In genomic region chr5:117131876-117132275, GRCh38 we compare ENCODE assay signal across 31 cellular contexts.
DNase-seq lines count a peak whose midpoint lies in the region; ATAC-seq and TF ChIP-seq lines count a peak whose summit lies in the region.
"Had no signal": no experiment of that assay in that cellular context is flagged by ENCODE, and none has a peak within 500 bp of the region (broad histone marks: within the 10 kb centered on the region; RNA-seq: fewer than 3 reads in every experiment).

No MANE protein-coding gene starts in this region.

- no peak overlapping the region for H3K4me3 Mint-ChIP-seq in GM23338
- H3K4me3 Mint-ChIP-seq: activated naive CD8-positive, alpha-beta T cell treated with anti-CD3 and anti-CD28 coated beads, Interleukin-2, amount 10 ng/mL, durations not matched to agents 7 days and 5 days; naive thymus-derived CD8-positive, alpha-beta T cell; stimulated activated naive CD8-positive, alpha-beta T cell treated with anti-CD3 and anti-CD28 coated beads, Interleukin-15, Interleukin-2, amounts not matched to agents 100 ng/mL and 50 ng/mL, for 24 hours; T-helper 17 cell had no signal

- no peak overlapping the region for H2BK5ac ChIP-seq in neuronal stem cell (ENCODE audit: low read length)

- H2AFZ ChIP-seq in GM23338 (peak overlapping the region; percentile 89), neuronal stem cell (ENCODE audit: low read length) (peak overlapping the region; percentile 71)
- H2AFZ ChIP-seq: PC-9 had no signal

- H3K4me1 Mint-ChIP-seq in GM23338, result 0 out of 3 replicates have a peak, but pooled peaks cover 3% of the 10 kb centered on the region
- H3K4me1 Mint-ChIP-seq: activated naive CD8-positive, alpha-beta T cell treated with anti-CD3 and anti-CD28 coated beads, Interleukin-2, amount 10 ng/mL, durations not matched to agents 7 days and 5 days; naive thymus-derived CD8-positive, alpha-beta T cell; T-helper 17 cell had no signal

- no peak overlapping the region for H3K18ac ChIP-seq in neuronal stem cell (ENCODE audit: low read length)

- no peak overlapping the region for H3K9ac ChIP-seq in neuronal stem cell (ENCODE audit: low read depth, low read length, poor library complexity)

- no peak overlapping the region for H3K4me3 ChIP-seq in GM23338
- no peak overlapping the region for H3K4me3 ChIP-seq in SJCRH30
- no peak overlapping the region for H3K4me3 ChIP-seq in neuronal stem cell (ENCODE audit: low read length in 2 of 2)
- H3K4me3 ChIP-seq: colonic mucosa, ovary, PC-9, right atrium auricular region, spleen, thoracic aorta had no signal

- no peaks in the 10 kb centered on the region for H3K79me1 ChIP-seq in neuronal stem cell (ENCODE audit: low read depth, low read length)

- DNase-seq in GM23338 (ENCODE audit: low spot score) (no peak), SJCRH30 (peak; percentile 84 to 96), foreskin melanocyte (peak; percentile 88), neuronal stem cell (ENCODE audit: low spot score) (no peak), DMS79 (lab: John Stamatoyannopoulos, UW) (no peak), NCI-H1105 (lab: John Stamatoyannopoulos, UW) (no peak)
- DNase-seq in stimulated activated CD4-positive, alpha-beta T cell treated with anti-CD3 and anti-CD28 coated beads, Interleukin-15, amount 100 ng/mL, for 24 hours, result no peak
- DNase-seq: activated CD4-positive, alpha-beta T cell treated with anti-CD3 and anti-CD28 coated beads, Interleukin-2, amount 50 U/mL, for 48 hours; activated gamma-delta T cell treated with Interleukin-2 at 50 U/mL for 16 hours; activated naive CD8-positive, alpha-beta T cell treated with anti-CD3 and anti-CD28 coated beads, Interleukin-2, amount 10 ng/mL, durations not matched to agents 7 days and 5 days; activated T-cell treated with anti-CD3 and anti-CD28 coated beads, Interleukin-2, amount 50 U/mL, for 48 hours; aorta; Caco-2; colonic mucosa; effector CD4-positive, alpha-beta T cell; HCEC 1CT; KG1; naive thymus-derived CD8-positive, alpha-beta T cell; NCI-H146; ovary; PC-9; spleen; stimulated activated CD8-positive, alpha-beta memory T cell treated with anti-CD3 and anti-CD28 coated beads, Interleukin-4, amount 100 ng/mL, for 48 hours; T-helper 17 cell had no signal

- H3K36me3 ChIP-seq in GM23338 (ENCODE audit: insufficient read depth) (no peaks in the 10 kb centered on the region), SJCRH30 (no peaks in the 10 kb centered on the region), neuronal stem cell (replicated peaks in 1 of 2; ENCODE audit: control insufficient read depth in 2 of 2, insufficient read depth in 2 of 2, low read length in 2 of 2) (no peaks in the 10 kb centered on the region)
- H3K36me3 ChIP-seq: colonic mucosa, ovary, right atrium auricular region, spleen, thoracic aorta had no signal

- H2BK120ac ChIP-seq in neuronal stem cell (ENCODE audit: low read depth, low read length), result no peak overlapping the region

- H3K27me3 Mint-ChIP-seq in GM23338 (ENCODE audit: insufficient read depth, low read depth, poor library complexity), result peaks cover 2% of the 10 kb centered on the region
- H3K27me3 Mint-ChIP-seq: activated naive CD8-positive, alpha-beta T cell treated with anti-CD3 and anti-CD28 coated beads, Interleukin-2, amount 10 ng/mL, durations not matched to agents 7 days and 5 days; naive thymus-derived CD8-positive, alpha-beta T cell; stimulated activated naive CD8-positive, alpha-beta T cell treated with anti-CD3 and anti-CD28 coated beads, Interleukin-15, Interleukin-2, amounts not matched to agents 100 ng/mL and 50 ng/mL, for 24 hours; T-helper 17 cell had no signal

- no peaks in the 10 kb centered on the region; the same call in 1 of the 2 replicates for H3K9me2 ChIP-seq in GM23338 (ENCODE audit: insufficient read depth)

- ATAC-seq in GM23338 (no peak), HG02885 (IDR thresholded peaks at IDR 0.05; ENCODE audit: poor library complexity, unreplicated experiment) (no peak)
- ATAC-seq: activated CD4-positive, CD25-positive, alpha-beta regulatory T cell treated with anti-CD3 and anti-CD28 coated beads, Interleukin-2, amount 50 U/mL, for 24 hours; naive thymus-derived CD8-positive, alpha-beta T cell; Right ventricle myocardium inferior; T-helper 17 cell had no signal

- H2AK5ac ChIP-seq in neuronal stem cell (ENCODE audit: low read depth, low read length), result no peak overlapping the region

- no peak overlapping the region for H2BK12ac ChIP-seq in neuronal stem cell (ENCODE audit: low read length)

- no peak overlapping the region for H4K8ac ChIP-seq in neuronal stem cell (ENCODE audit: low read depth, low read length)

- H3F3A ChIP-seq in GM23338 (replicated peaks; ENCODE audit: low read depth), result no peaks in the 10 kb centered on the region

- H3K79me2 ChIP-seq in GM23338 (replicated peaks; ENCODE audit: insufficient read depth), result no peaks in the 10 kb centered on the region

- H3K4me1 ChIP-seq in GM23338 (ENCODE audit: insufficient read depth) (no peaks in the 10 kb centered on the region), SJCRH30 (peaks cover 27% of the 10 kb centered on the region), neuronal stem cell (ENCODE audit: control insufficient read depth in 2 of 2, insufficient read depth in 1 of 2, low read depth in 1 of 2, low read length in 2 of 2) (peaks cover 0 to 3% of the 10 kb centered on the region in 2 donors)
- H3K4me1 ChIP-seq: Caco-2, colonic mucosa, right atrium auricular region, spleen had no signal

- H3K27ac Mint-ChIP-seq in GM23338, result no peak overlapping the region
- H3K27ac Mint-ChIP-seq: activated naive CD8-positive, alpha-beta T cell treated with anti-CD3 and anti-CD28 coated beads, Interleukin-2, amount 10 ng/mL, durations not matched to agents 7 days and 5 days; naive thymus-derived CD8-positive, alpha-beta T cell; stimulated activated naive CD8-positive, alpha-beta T cell treated with anti-CD3 and anti-CD28 coated beads, Interleukin-15, Interleukin-2, amounts not matched to agents 100 ng/mL and 50 ng/mL, for 24 hours; T-helper 17 cell had no signal

- H3K4ac ChIP-seq in neuronal stem cell (ENCODE audit: low read length), result no peak overlapping the region

- H3K9me3 ChIP-seq in SJCRH30 (replicated peaks) (peaks cover 3% of the 10 kb centered on the region; the same call in 1 of the 2 replicates), neuronal stem cell (replicated peaks in 1 of 2; ENCODE audit: control insufficient read depth in 2 of 2, insufficient read depth in 1 of 2, low read depth in 1 of 2, low read length in 2 of 2) (peaks cover 0 to 3% of the 10 kb centered on the region in 2 donors)
- H3K9me3 ChIP-seq: Caco-2, colonic mucosa, ovary, spleen, thoracic aorta had no signal

- H3K27me3 ChIP-seq in GM23338 (ENCODE audit: insufficient read depth), result no peaks in the 10 kb centered on the region
- H3K27me3 ChIP-seq in SJCRH30, result no peaks in the 10 kb centered on the region
- no peaks in the 10 kb centered on the region for H3K27me3 ChIP-seq in neuronal stem cell (ENCODE audit: control insufficient read depth in 3 of 3, insufficient read depth in 3 of 3, low read depth in 1 of 3, low read length in 3 of 3)
- H3K27me3 ChIP-seq: colonic mucosa, ovary, right atrium auricular region, spleen had no signal

- no peak overlapping the region for H2BK15ac ChIP-seq in neuronal stem cell (ENCODE audit: low read length)

- TF ChIP-seq CTCF in GM23338 (conservative IDR thresholded peaks at IDR 0.05; ENCODE audit: low read depth in 2 of 2), result no peak

- no peak overlapping the region for H3K23ac ChIP-seq in neuronal stem cell (ENCODE audit: low read depth, low read length, poor library complexity)

- peaks cover 3% of the 10 kb centered on the region; the same call in 1 of the 3 replicates for H3K36me3 Mint-ChIP-seq in GM23338 (ENCODE audit: low read depth)
- H3K36me3 Mint-ChIP-seq: activated naive CD8-positive, alpha-beta T cell treated with anti-CD3 and anti-CD28 coated beads, Interleukin-2, amount 10 ng/mL, durations not matched to agents 7 days and 5 days; naive thymus-derived CD8-positive, alpha-beta T cell had no signal

- no peak overlapping the region for H3K14ac ChIP-seq in neuronal stem cell (ENCODE audit: low read length)

- no peak overlapping the region for H4K91ac ChIP-seq in neuronal stem cell (ENCODE audit: low read depth, low read length, poor library complexity)

- peaks cover 6% of the 10 kb centered on the region; the same call in 1 of the 3 replicates for H3K9me3 Mint-ChIP-seq in GM23338
- H3K9me3 Mint-ChIP-seq: stimulated activated naive CD8-positive, alpha-beta T cell treated with anti-CD3 and anti-CD28 coated beads, Interleukin-15, Interleukin-2, amounts not matched to agents 100 ng/mL and 50 ng/mL, for 24 hours had no signal

- no peaks in the 10 kb centered on the region for H4K20me1 ChIP-seq in GM23338 (replicated peaks; ENCODE audit: insufficient read depth)

- H3K27ac ChIP-seq in GM23338 (ENCODE audit: low read depth) (no peak overlapping the region), SJCRH30 (peak overlapping the region; percentile 83), neuronal stem cell (replicated peaks; ENCODE audit: low read length) (no peak overlapping the region)
- H3K27ac ChIP-seq: colonic mucosa, epithelial cell of prostate, ovary, PC-9, right atrium auricular region, spleen, thoracic aorta had no signal

- H3K4me2 ChIP-seq in GM23338 (no peak overlapping the region), neuronal stem cell (ENCODE audit: insufficient read depth, low read length, poor library complexity, severe bottlenecking) (no peak overlapping the region)
- H3K4me2 ChIP-seq: PC-9 had no signal

TF ChIP-seq in GM23338, 12 proteins besides CTCF, POLR2A, EP300 and RAD21 (continues in another document):
- TF ChIP-seq POLR2AphosphoS5 (IDR thresholded peaks at IDR 0.05; ENCODE audit: low read depth) (no peak), CREB1 (CRISPR knock-in tag; IDR thresholded peaks at IDR 0.05; ENCODE audit: low read depth) (no peak), NANOG (IDR thresholded peaks at IDR 0.05; ENCODE audit: borderline replicate concordance) (no peak), EZH2 (IDR thresholded peaks at IDR 0.05; ENCODE audit: low read depth, unreplicated experiment) (no peak), ZNF114 (CRISPR knock-in tag; IDR thresholded peaks at IDR 0.05) (no peak), JUNB (IDR thresholded peaks at IDR 0.05; ENCODE audit: unreplicated experiment) (no peak), ZNF331 (CRISPR knock-in tag; IDR thresholded peaks at IDR 0.05; ENCODE audit: low read depth) (no peak)

Comparison
In these comparisons a context has a peak if more than half of its experiments do, and no peak if none do; other contexts are left out.
1. DNase-seq: peak in SJCRH30 (2 of 2) and foreskin melanocyte (single experiment); none in GM23338 (single experiment), neuronal stem cell (single experiment), DMS79 (single experiment), stimulated activated CD4-positive, alpha-beta T cell treated with anti-CD3 and anti-CD28 coated beads, Interleukin-15, amount 100 ng/mL, for 24 hours (single experiment) and NCI-H1105 (single experiment).